ENCODE assay signal across 16 cellular contexts in the genomic region with DNA sequence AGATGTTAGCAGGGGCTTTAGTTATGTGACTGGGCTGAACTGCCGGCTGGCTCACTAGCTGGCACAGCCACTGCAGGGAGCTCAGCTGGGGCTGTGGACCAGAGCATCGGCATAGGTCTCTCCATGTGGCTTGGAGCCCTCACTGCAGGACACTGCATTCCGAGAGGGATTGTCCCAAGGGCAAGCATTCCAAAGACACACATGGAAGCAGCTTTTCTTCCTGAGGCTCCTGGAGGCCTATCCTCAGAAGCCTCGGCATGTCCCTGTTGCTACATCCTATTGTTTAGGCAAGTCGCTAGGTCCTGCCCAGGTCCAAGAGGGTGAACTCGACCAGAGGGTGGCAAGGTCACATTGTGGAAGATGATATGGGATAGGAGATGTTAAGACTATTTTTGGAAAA.
"Had no signal": no experiment of that assay in that cellular context is flagged by ENCODE, and none has a peak within 500 bp of the region (broad histone marks: within the 10 kb centered on the region; RNA-seq: fewer than 3 reads in every experiment).

No MANE protein-coding gene starts in this region.

- H3K27me3 ChIP-seq: brain microvascular endothelial cell, stomach had no signal

- H3K4me3 Mint-ChIP-seq: activated CD4-positive, alpha-beta T cell treated with anti-CD3 and anti-CD28 coated beads for 36 hours; activated naive CD4-positive, alpha-beta T cell treated with anti-CD3 and anti-CD28 coated beads for 36 hours; activated T-helper 1 cell treated with anti-CD3 and anti-CD28 coated beads, Interleukin-12 subunit alpha, Interleukin-12 subunit beta, Interleukin-2, Interleukin-4 antibody, amounts not matched to agents 30 ng/mL and 10 ng/mL and 1 ng/mL, durations not matched to agents 14 hours and 24 hours and 36 hours; T-cell had no signal

- H3K4me1 Mint-ChIP-seq: activated CD4-positive, alpha-beta T cell treated with anti-CD3 and anti-CD28 coated beads for 36 hours had no signal

- H3K27ac Mint-ChIP-seq: activated CD4-positive, alpha-beta T cell treated with anti-CD3 and anti-CD28 coated beads for 36 hours; activated naive CD4-positive, alpha-beta T cell treated with anti-CD3 and anti-CD28 coated beads for 36 hours; activated T-helper 1 cell treated with anti-CD3 and anti-CD28 coated beads, Interleukin-12 subunit alpha, Interleukin-12 subunit beta, Interleukin-2, Interleukin-4 antibody, amounts not matched to agents 30 ng/mL and 10 ng/mL and 1 ng/mL, durations not matched to agents 14 hours and 24 hours and 36 hours; T-cell had no signal

- H3K4me1 ChIP-seq: parathyroid adenoma, stomach had no signal

- H3K9me3 ChIP-seq: stomach, thoracic aorta had no signal

- H2AFZ ChIP-seq: parathyroid adenoma had no signal

- H3K9me3 Mint-ChIP-seq: activated naive CD4-positive, alpha-beta T cell treated with anti-CD3 and anti-CD28 coated beads for 36 hours; activated T-helper 1 cell treated with anti-CD3 and anti-CD28 coated beads, Interleukin-12 subunit alpha, Interleukin-12 subunit beta, Interleukin-2, Interleukin-4 antibody, amounts not matched to agents 30 ng/mL and 10 ng/mL and 1 ng/mL, durations not matched to agents 14 hours and 24 hours and 36 hours; T-cell had no signal

- H3K9ac ChIP-seq: parathyroid adenoma had no signal

- H3K27me3 Mint-ChIP-seq: activated CD4-positive, alpha-beta T cell treated with anti-CD3 and anti-CD28 coated beads for 36 hours; T-cell had no signal

- ATAC-seq: activated CD4-positive, alpha-beta T cell treated with anti-CD3 and anti-CD28 coated beads for 36 hours; esophagus mucosa had no signal

- H3K36me3 ChIP-seq: brain microvascular endothelial cell, thoracic aorta had no signal

- H3K79me2 ChIP-seq: parathyroid adenoma had no signal

- DNase-seq: activated CD4-positive, alpha-beta T cell treated with anti-CD3 and anti-CD28 coated beads for 36 hours; activated naive CD4-positive, alpha-beta T cell treated with anti-CD3 and anti-CD28 coated beads for 36 hours; amygdala; brain microvascular endothelial cell; cerebellar nuclear complex; dermis blood vessel endothelial cell; retina; stimulated activated CD4-positive, alpha-beta T cell treated with anti-CD3 and anti-CD28 coated beads, Interleukin-4, amount 100 ng/mL, for 4 hours; stomach; T-cell; T1000 had no signal

- H3K4me3 ChIP-seq: skin epidermis, stomach, thoracic aorta had no signal

- H3K27ac ChIP-seq: brain microvascular endothelial cell, parathyroid adenoma, skin epidermis, stomach, thoracic aorta had no signal
